19 cellular contexts compared by ENCODE assay signal in genomic region chrX:22396408-22396807, GRCh38.
DNase-seq lines count a peak whose midpoint lies in the region; FAIRE-seq and TF ChIP-seq lines count a peak whose summit lies in the region.
"Had no signal": no experiment of that assay in that cellular context is flagged by ENCODE, and none has a peak within 500 bp of the region (broad histone marks: within the 10 kb centered on the region; RNA-seq: fewer than 3 reads in every experiment).

No MANE protein-coding gene starts in this region.

- intact Hi-C loops in activated CD4-positive, alpha-beta memory T cell treated with anti-CD3 and anti-CD28 coated beads for 36 hours (cut with micrococcal nuclease): no loop called here

- H3K27me3 Mint-ChIP-seq in HFFc6 (ENCODE audit: insufficient read depth) (no peaks in the 10 kb centered on the region), astrocyte (ENCODE audit: low read depth, unreplicated experiment) (no peaks in the 10 kb centered on the region)
- no peaks in the 10 kb centered on the region for H3K27me3 Mint-ChIP-seq in activated CD4-positive, alpha-beta memory T cell treated with anti-CD3 and anti-CD28 coated beads for 36 hours
- H3K27me3 Mint-ChIP-seq: CD8-positive, alpha-beta memory T cell had no signal

- H3K4me3 Mint-ChIP-seq in HFFc6: no peak overlapping the region
- no peak overlapping the region for H3K4me3 Mint-ChIP-seq in astrocyte (ENCODE audit: unreplicated experiment)
- no peak overlapping the region for H3K4me3 Mint-ChIP-seq in activated CD4-positive, alpha-beta memory T cell treated with anti-CD3 and anti-CD28 coated beads for 36 hours
- H3K4me3 Mint-ChIP-seq: CD8-positive, alpha-beta memory T cell had no signal

- H3K27ac Mint-ChIP-seq in HFFc6: peak overlapping the region; percentile 73
- no peak overlapping the region for H3K27ac Mint-ChIP-seq in astrocyte (ENCODE audit: unreplicated experiment)
- H3K27ac Mint-ChIP-seq in activated CD4-positive, alpha-beta memory T cell treated with anti-CD3 and anti-CD28 coated beads for 36 hours: no peak overlapping the region
- H3K27ac Mint-ChIP-seq: CD8-positive, alpha-beta memory T cell had no signal

- H3F3A ChIP-seq in MM.1S (ENCODE audit: insufficient read depth, low read length): no peaks in the 10 kb centered on the region

- H2AFZ ChIP-seq in ACC112 (ENCODE audit: low read length, unreplicated experiment): no peak overlapping the region
- no peak overlapping the region for H2AFZ ChIP-seq in astrocyte (ENCODE audit: low read depth, low read length)
- no peak overlapping the region for H2AFZ ChIP-seq in MM.1S (ENCODE audit: low read length)

- no peak for TF ChIP-seq CTCF in HFFc6 (IDR thresholded peaks at IDR 0.05)
- TF ChIP-seq CTCF in astrocyte (IDR thresholded peaks at IDR 0.05; ENCODE audit: insufficient read depth, low read depth, low read length): no peak
- TF ChIP-seq CTCF in MM.1S (IDR thresholded peaks at IDR 0.05; ENCODE audit: low read length): no peak

- POLR2A ChIA-PET in activated CD4-positive, alpha-beta memory T cell treated with anti-CD3 and anti-CD28 coated beads for 36 hours (lab: Charles Lee): no interaction called here

- H3K4me3 ChIP-seq in ACC112 (ENCODE audit: low read depth, low read length) (no peak overlapping the region), astrocyte (ENCODE audit: insufficient read depth, low read depth, low read length) (no peak overlapping the region), MM.1S (ENCODE audit: low read length) (no peak overlapping the region)
- H3K4me3 ChIP-seq: HAP-1 had no signal

- 0 out of 2 replicates have a peak, but pooled peaks cover 6% of the 10 kb centered on the region for H3K36me3 ChIP-seq in ACC112 (ENCODE audit: insufficient read depth, low read length)
- no peaks in the 10 kb centered on the region for H3K36me3 ChIP-seq in astrocyte (ENCODE audit: insufficient read depth, low read length)
- H3K36me3 ChIP-seq in MM.1S (replicated peaks; ENCODE audit: insufficient read depth, low read length): no peaks in the 10 kb centered on the region
- H3K36me3 ChIP-seq: HAP-1 had no signal

- no peaks in the 10 kb centered on the region for H3K27me3 ChIP-seq in ACC112 (ENCODE audit: insufficient read depth, low read length)
- no peaks in the 10 kb centered on the region for H3K27me3 ChIP-seq in astrocyte (ENCODE audit: insufficient read depth, low read length)
- H3K27me3 ChIP-seq in MM.1S (replicated peaks; ENCODE audit: insufficient read depth, low read length): no peaks in the 10 kb centered on the region

- H3K4me1 Mint-ChIP-seq in HFFc6 (ENCODE audit: low read depth) (peaks cover 60% of the 10 kb centered on the region), astrocyte (ENCODE audit: low read depth, unreplicated experiment) (peaks cover 8% of the 10 kb centered on the region)
- no peaks in the 10 kb centered on the region for H3K4me1 Mint-ChIP-seq in activated CD4-positive, alpha-beta memory T cell treated with anti-CD3 and anti-CD28 coated beads for 36 hours (ENCODE audit: low read depth)
- H3K4me1 Mint-ChIP-seq: CD8-positive, alpha-beta memory T cell had no signal

- peak; percentile 96 for FAIRE-seq in astrocyte (lab: Jason Lieb, UNC)

- CTCF ChIA-PET in activated CD4-positive, alpha-beta memory T cell treated with anti-CD3 and anti-CD28 coated beads for 36 hours (lab: Charles Lee): no interaction called here

- no peaks in the 10 kb centered on the region for H4K20me1 ChIP-seq in astrocyte (ENCODE audit: insufficient read depth, low read length)
- no peaks in the 10 kb centered on the region for H4K20me1 ChIP-seq in MM.1S (ENCODE audit: insufficient read depth, low read length)

- H3K36me3 Mint-ChIP-seq in HFFc6 (ENCODE audit: low read depth) (peaks cover 20% of the 10 kb centered on the region), astrocyte (ENCODE audit: low read depth, unreplicated experiment) (no peaks in the 10 kb centered on the region)
- no peaks in the 10 kb centered on the region for H3K36me3 Mint-ChIP-seq in activated CD4-positive, alpha-beta memory T cell treated with anti-CD3 and anti-CD28 coated beads for 36 hours
- H3K36me3 Mint-ChIP-seq: CD8-positive, alpha-beta memory T cell had no signal

- no peaks in the 10 kb centered on the region for H3K79me2 ChIP-seq in ACC112 (ENCODE audit: control insufficient read depth, insufficient read depth, low read length, unreplicated experiment)
- no peaks in the 10 kb centered on the region for H3K79me2 ChIP-seq in astrocyte (ENCODE audit: insufficient read depth, low read length)
- H3K79me2 ChIP-seq in MM.1S (ENCODE audit: low read length): no peaks in the 10 kb centered on the region

- H3K27ac ChIP-seq in ACC112 (ENCODE audit: low read depth, low read length) (peak overlapping the region; percentile 65), astrocyte (ENCODE audit: low read depth, low read length) (peak overlapping the region; percentile 61), MM.1S (ENCODE audit: low read length) (no peak overlapping the region)
- H3K27ac ChIP-seq: RWPE1 had no signal

- H3K9me3 Mint-ChIP-seq in HFFc6 (peaks cover 22% of the 10 kb centered on the region), astrocyte (ENCODE audit: unreplicated experiment) (peaks cover 9% of the 10 kb centered on the region)
- H3K9me3 Mint-ChIP-seq in activated CD4-positive, alpha-beta memory T cell treated with anti-CD3 and anti-CD28 coated beads for 36 hours: no peaks in the 10 kb centered on the region

- no peaks in the 10 kb centered on the region for H3K9me2 ChIP-seq in MM.1S (replicated peaks; ENCODE audit: insufficient read depth, low read length)

- H3K4me1 ChIP-seq in ACC112 (ENCODE audit: control insufficient read depth, insufficient read depth, low read length, unreplicated experiment) (peaks cover 32% of the 10 kb centered on the region), astrocyte (ENCODE audit: insufficient read depth, low read length) (peaks cover 18% of the 10 kb centered on the region), MM.1S (ENCODE audit: low read length) (no peaks in the 10 kb centered on the region)
- H3K4me1 ChIP-seq: HAP-1 had no signal

- H3K4me2 ChIP-seq in astrocyte (ENCODE audit: low read length) (no peak overlapping the region), MM.1S (ENCODE audit: low read depth, low read length) (no peak overlapping the region)

- DNase-seq in HFFc6: peak; percentile 29
- peak; percentile 45 for DNase-seq in astrocyte (ENCODE audit: low read depth)
- DNase-seq in iris pigment epithelial cell (ENCODE audit: low read depth): peak; percentile 38
- no peak for DNase-seq in activated CD4-positive, alpha-beta memory T cell treated with anti-CD3 and anti-CD28 coated beads for 36 hours
- no peak for DNase-seq in DMS114 treated with DMSO at 0.1 percent for 48 hours (lab: John Stamatoyannopoulos, UW; ENCODE audit: unreplicated experiment)
- DNase-seq in MM.1S: no peak
- DNase-seq in iPS-NIHi11 (ENCODE audit: low spot score): no peak
- DNase-seq: ACHN; C1 segment of cervical spinal cord; CD8-positive, alpha-beta memory T cell; DMS79 treated with DMSO at 0.1 percent for 48 hours; GDM1; NCI-H1105; NCI-H1694; NCI-H2227 treated with DMSO at 0.1 percent for 48 hours; NCI-H524 treated with DMSO at 0.1 percent for 48 hours had no signal

- H3K9me3 ChIP-seq in astrocyte (ENCODE audit: insufficient read depth, low read depth, low read length): no peaks in the 10 kb centered on the region
- no peaks in the 10 kb centered on the region for H3K9me3 ChIP-seq in MM.1S (replicated peaks; ENCODE audit: insufficient read depth, low read length)
- H3K9me3 ChIP-seq: HAP-1 had no signal

- H3K9ac ChIP-seq in astrocyte (ENCODE audit: low read length): peak overlapping the region; percentile 14
- H3K9ac ChIP-seq in MM.1S (ENCODE audit: low read length): no peak overlapping the region

Comparison
In these comparisons a context has a peak if more than half of its experiments do, and no peak if none do; other contexts are left out.
1. DNase-seq: peak in HFFc6 (single experiment), astrocyte (single experiment) and iris pigment epithelial cell (single experiment); none in activated CD4-positive, alpha-beta memory T cell treated with anti-CD3 and anti-CD28 coated beads for 36 hours (single experiment), DMS114 treated with DMSO at 0.1 percent for 48 hours (single experiment), MM.1S (single experiment) and iPS-NIHi11 (single experiment).